ENCODE assay signal across 9 cellular contexts in genomic region chr16:11253009-11253994, GRCh38. TPM values are rescaled to one million over a fixed set of nuclear protein-coding genes. Genes with fewer than 3 reads are reported as not detected.
DNase-seq lines count a peak whose midpoint lies in the region; ATAC-seq and TF ChIP-seq lines count a peak whose summit lies in the region.
"Had no signal": no experiment of that assay in that cellular context is flagged by ENCODE, and none has a peak within 500 bp of the region (broad histone marks: within the 10 kb centered on the region; RNA-seq: fewer than 3 reads in every experiment).

No MANE protein-coding gene starts in this region.

- no peaks in the 10 kb centered on the region for H3K9me3 ChIP-seq in HUES6 (ENCODE audit: control insufficient read depth, insufficient read depth, low read depth, low read length)

- H3K27me3 Mint-ChIP-seq in activated CD8-positive, alpha-beta memory T cell treated with anti-CD3 and anti-CD28 coated beads, Interleukin-2, amount 10 ng/mL, durations not matched to agents 7 days and 5 days = no peaks in the 10 kb centered on the region
- no peaks in the 10 kb centered on the region for H3K27me3 Mint-ChIP-seq in stimulated activated naive B cell treated with anti-CD40 and anti-IgM and Interleukin-4, amounts not matched to agents 10 μg/mL and 1 μg/mL and 100 μg/mL, for 72 hours

- intact Hi-C loops in cardiac septum (cut with DNase I) = loop anchor here (10.0 kb wide), 1 partner anchor 119 kb away; no protein-coding TSS in a partner anchor

- peak overlapping the region; percentile 80 for H3K4me3 ChIP-seq in HUES6 (ENCODE audit: low read depth, low read length)
- H3K4me3 ChIP-seq in foreskin fibroblast (ENCODE audit: low read depth in 1 of 2, low read length in 2 of 2) = peak overlapping the region; percentile 69 to 75

- no peak overlapping the region for H3K27ac ChIP-seq in HUES6 (ENCODE audit: low read depth, low read length)
- no peak overlapping the region for H3K27ac ChIP-seq in substantia nigra (ENCODE audit: low read depth, low read length, poor library complexity, severe bottlenecking)

- H3K4me1 Mint-ChIP-seq in activated CD8-positive, alpha-beta memory T cell treated with anti-CD3 and anti-CD28 coated beads, Interleukin-2, amount 10 ng/mL, durations not matched to agents 7 days and 5 days = peaks cover 46% of the 10 kb centered on the region
- peaks cover 55 to 82% of the 10 kb centered on the region in 2 donors for H3K4me1 Mint-ChIP-seq in stimulated activated naive B cell treated with anti-CD40 and anti-IgM and Interleukin-4, amounts not matched to agents 10 μg/mL and 1 μg/mL and 100 μg/mL, for 72 hours

- H3K27ac Mint-ChIP-seq in activated CD8-positive, alpha-beta memory T cell treated with anti-CD3 and anti-CD28 coated beads, Interleukin-2, amount 10 ng/mL, durations not matched to agents 7 days and 5 days = peak overlapping the region; percentile 91
- peak overlapping the region; percentile 98 for H3K27ac Mint-ChIP-seq in stimulated activated naive B cell treated with anti-CD40 and anti-IgM and Interleukin-4, amounts not matched to agents 10 μg/mL and 1 μg/mL and 100 μg/mL, for 72 hours

- DNase-seq in activated CD8-positive, alpha-beta memory T cell treated with anti-CD3 and anti-CD28 coated beads, Interleukin-2, amount 10 ng/mL, durations not matched to agents 7 days and 5 days = peak; percentile 85
- DNase-seq in foreskin fibroblast (peak; percentile 64 to 74), cardiac septum (ENCODE audit: low spot score) (no peak), substantia nigra (lab: John Stamatoyannopoulos, UW) (no peak), NCI-H2029 (lab: John Stamatoyannopoulos, UW) (no peak)
- DNase-seq in stimulated activated naive B cell treated with anti-CD40 and anti-IgM and Interleukin-4, amounts not matched to agents 10 μg/mL and 1 μg/mL and 100 μg/mL, for 72 hours = no peak

- CTCF ChIA-PET in activated CD8-positive, alpha-beta memory T cell treated with anti-CD3 and anti-CD28 coated beads, Interleukin-2, amount 10 ng/mL, durations not matched to agents 7 days and 5 days (lab: Charles Lee) = interaction anchor here (0.6 to 6.7 kb wide), 22 partner anchors 7 to 289 kb away, joined by 3 to 257 read pairs (median 8); no protein-coding TSS in a partner anchor

- peak; percentile 3 for ATAC-seq in activated CD8-positive, alpha-beta memory T cell treated with anti-CD3 and anti-CD28 coated beads, Interleukin-2, amount 10 ng/mL, durations not matched to agents 7 days and 5 days
- ATAC-seq in stimulated activated naive B cell treated with anti-CD40 and anti-IgM and Interleukin-4, amounts not matched to agents 10 μg/mL and 1 μg/mL and 100 μg/mL, for 72 hours (replicated peaks) = no peak
- no peak for ATAC-seq in HG02970 (IDR thresholded peaks at IDR 0.05; ENCODE audit: low FRiP score, unreplicated experiment)

- H3K4me1 ChIP-seq in HUES6 (ENCODE audit: control insufficient read depth, insufficient read depth, low read length) = peaks cover 22% of the 10 kb centered on the region

- H3K4me3 Mint-ChIP-seq in activated CD8-positive, alpha-beta memory T cell treated with anti-CD3 and anti-CD28 coated beads, Interleukin-2, amount 10 ng/mL, durations not matched to agents 7 days and 5 days = peak overlapping the region; percentile 99
- H3K4me3 Mint-ChIP-seq in stimulated activated naive B cell treated with anti-CD40 and anti-IgM and Interleukin-4, amounts not matched to agents 10 μg/mL and 1 μg/mL and 100 μg/mL, for 72 hours = peak overlapping the region; percentile 95 to 96

- no peak for TF ChIP-seq CTCF in foreskin fibroblast (IDR thresholded peaks at IDR 0.05; ENCODE audit: low read depth, low read length)

- no peaks in the 10 kb centered on the region for H3K27me3 ChIP-seq in HUES6 (ENCODE audit: control insufficient read depth, insufficient read depth, low read length)

- no peaks in the 10 kb centered on the region for H3K9me3 Mint-ChIP-seq in activated CD8-positive, alpha-beta memory T cell treated with anti-CD3 and anti-CD28 coated beads, Interleukin-2, amount 10 ng/mL, durations not matched to agents 7 days and 5 days (ENCODE audit: low read depth)
- H3K9me3 Mint-ChIP-seq in stimulated activated naive B cell treated with anti-CD40 and anti-IgM and Interleukin-4, amounts not matched to agents 10 μg/mL and 1 μg/mL and 100 μg/mL, for 72 hours = peaks cover 0 to 4% of the 10 kb centered on the region in 2 donors

- H3K36me3 ChIP-seq in HUES6 (ENCODE audit: control insufficient read depth, insufficient read depth, low read length) = peaks cover 22% of the 10 kb centered on the region

- H3K36me3 Mint-ChIP-seq in activated CD8-positive, alpha-beta memory T cell treated with anti-CD3 and anti-CD28 coated beads, Interleukin-2, amount 10 ng/mL, durations not matched to agents 7 days and 5 days = peaks cover 55% of the 10 kb centered on the region
- peaks cover 51 to 67% of the 10 kb centered on the region in 2 donors for H3K36me3 Mint-ChIP-seq in stimulated activated naive B cell treated with anti-CD40 and anti-IgM and Interleukin-4, amounts not matched to agents 10 μg/mL and 1 μg/mL and 100 μg/mL, for 72 hours

- H3K9ac ChIP-seq in HUES6 (ENCODE audit: low read length) = no peak overlapping the region

RNA-seq across cellular contexts. Expression of gene SOCS1, which starts 2.7 kb away (rescaled TPM):
- total RNA-seq in activated CD8-positive, alpha-beta memory T cell treated with anti-CD3 and anti-CD28 coated beads, Interleukin-2, amount 10 ng/mL, durations not matched to agents 7 days and 5 days = 100 to 1,000 TPM; 158 to 200 TPM
- 1.7 TPM for total RNA-seq in cardiac septum

RNA-seq across cellular contexts. Expression of gene TNP2, which starts 15.8 kb away (rescaled TPM):
- not detected for total RNA-seq in activated CD8-positive, alpha-beta memory T cell treated with anti-CD3 and anti-CD28 coated beads, Interleukin-2, amount 10 ng/mL, durations not matched to agents 7 days and 5 days
- total RNA-seq in cardiac septum = not detected
- total RNA-seq: epithelial cell of proximal tubule had no signal

RNA-seq across cellular contexts. Expression of gene PRM3, which starts 20.1 kb away (rescaled TPM):
- not detected for total RNA-seq in activated CD8-positive, alpha-beta memory T cell treated with anti-CD3 and anti-CD28 coated beads, Interleukin-2, amount 10 ng/mL, durations not matched to agents 7 days and 5 days
- total RNA-seq in cardiac septum = not detected
- total RNA-seq: epithelial cell of proximal tubule had no signal

RNA-seq across cellular contexts. Expression of gene PRM2, which starts 23.0 kb away (rescaled TPM):
- total RNA-seq in activated CD8-positive, alpha-beta memory T cell treated with anti-CD3 and anti-CD28 coated beads, Interleukin-2, amount 10 ng/mL, durations not matched to agents 7 days and 5 days = not detected
- not detected for total RNA-seq in cardiac septum
- total RNA-seq: epithelial cell of proximal tubule had no signal

RNA-seq across cellular contexts. Expression of gene PRM1, which starts 27.8 kb away (rescaled TPM):
- total RNA-seq in activated CD8-positive, alpha-beta memory T cell treated with anti-CD3 and anti-CD28 coated beads, Interleukin-2, amount 10 ng/mL, durations not matched to agents 7 days and 5 days = not detected
- not detected for total RNA-seq in cardiac septum
- total RNA-seq: epithelial cell of proximal tubule had no signal

Comparison
In these comparisons a context has a peak if more than half of its experiments do, and no peak if none do; other contexts are left out.
1. DNase-seq: peak in activated CD8-positive, alpha-beta memory T cell treated with anti-CD3 and anti-CD28 coated beads, Interleukin-2, amount 10 ng/mL, durations not matched to agents 7 days and 5 days (single experiment) and foreskin fibroblast (2 of 2); none in stimulated activated naive B cell treated with anti-CD40 and anti-IgM and Interleukin-4, amounts not matched to agents 10 μg/mL and 1 μg/mL and 100 μg/mL, for 72 hours (single experiment), cardiac septum (single experiment), substantia nigra (0 of 49) and NCI-H2029 (single experiment).
2. RNA of gene SOCS1, which starts 2.7 kb away (total RNA-seq): 158 to 200 TPM in activated CD8-positive, alpha-beta memory T cell treated with anti-CD3 and anti-CD28 coated beads, Interleukin-2, amount 10 ng/mL, durations not matched to agents 7 days and 5 days; 1.7 TPM in cardiac septum (single experiment); every median in the first group is over 10 times any median in the second.